ENCODE assay signal across 9 cellular contexts in the genomic region with DNA sequence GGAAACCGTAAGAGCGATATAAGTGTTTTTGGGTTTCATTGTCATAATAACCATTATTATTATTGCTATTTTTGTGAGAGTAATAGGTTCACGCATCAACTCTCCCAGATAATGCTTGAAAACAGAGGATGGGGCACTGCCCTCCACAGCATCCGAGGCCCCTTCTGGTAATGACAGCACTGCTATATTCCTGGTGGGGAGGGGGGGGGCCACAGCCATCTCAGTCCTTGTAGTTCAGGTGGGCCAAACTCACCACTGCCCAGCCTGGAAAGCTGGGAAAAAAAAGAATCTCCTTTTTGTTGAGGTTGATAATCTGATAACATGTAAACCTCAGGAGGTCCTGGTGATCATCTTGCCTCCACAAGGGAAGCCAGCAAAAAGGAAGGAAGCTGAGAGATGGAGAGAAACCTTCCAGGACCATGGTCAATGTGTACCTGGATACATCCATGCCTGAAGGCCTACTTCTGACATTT. TPM values are rescaled to one million over a fixed set of nuclear protein-coding genes. Genes with fewer than 3 reads are reported as not detected.
DNase-seq lines count a peak whose midpoint lies in the region; ATAC-seq, FAIRE-seq and TF ChIP-seq lines count a peak whose summit lies in the region.
"Had no signal": no experiment of that assay in that cellular context is flagged by ENCODE, and none has a peak within 500 bp of the region (broad histone marks: within the 10 kb centered on the region; RNA-seq: fewer than 3 reads in every experiment).

No MANE protein-coding gene starts in this region.

- H3K4me3 Mint-ChIP-seq in CD8-positive, alpha-beta memory T cell: peak overlapping the region; percentile 89 to 99 (median 94)

- DNase-seq in CD8-positive, alpha-beta memory T cell: no peak
- no peak for DNase-seq in Panc1 (ENCODE audit: low read depth, low spot score)
- DNase-seq in epithelial cell of proximal tubule (ENCODE audit: low read depth): no peak
- peak in 1 of 6 donors; percentile 30 for DNase-seq in pancreas
- no peak for DNase-seq in cerebellar cortex (ENCODE audit: low spot score)
- DNase-seq in inferior parietal cortex (ENCODE audit: extremely low spot score): no peak
- no peak for DNase-seq in HPDE6-E6E7 (ENCODE audit: extremely low spot score)

- POLR2A ChIA-PET in CD8-positive, alpha-beta memory T cell (lab: Charles Lee): interaction anchor here (0.7 to 2.5 kb wide), 4 partner anchors 67 to 453 kb away, joined by 3 to 22 read pairs (median 7); a partner anchor contains a TSS
- POLR2A ChIA-PET in Panc1 (lab: Charles Lee): no interaction called here

- CTCF ChIA-PET in CD8-positive, alpha-beta memory T cell (lab: Charles Lee): interaction anchor here (1.5 to 4.1 kb wide), 3 partner anchors 71 to 319 kb away, joined by 4 to 30 read pairs (median 21); no protein-coding TSS in a partner anchor
- CTCF ChIA-PET in Panc1 (lab: Charles Lee): no interaction called here

- in situ Hi-C loops in Panc1 (cut with HindIII; ENCODE audit: low pct_unique_long_range_greater_than_20kb, low sequenced_read_pairs): no loop called here

- H3K27ac Mint-ChIP-seq in CD8-positive, alpha-beta memory T cell: peak overlapping the region; percentile 88 to 99 (median 95)

- BruUV-seq in Panc1 (replicated peaks; lab: Mats Ljungman, UMichigan): no TSS peak

- H3K27me3 Mint-ChIP-seq in CD8-positive, alpha-beta memory T cell: peaks cover 0 to under 1% of the 10 kb centered on the region in 2 donors

- WGBS in pancreas, 2 donors: 93 to 97% methylated on average over 4 of the region's 4 CpGs

- no peaks in the 10 kb centered on the region for H3K9me3 Mint-ChIP-seq in CD8-positive, alpha-beta memory T cell

- H3K36me3 ChIP-seq in CD8-positive, alpha-beta memory T cell (ENCODE audit: insufficient read depth, low read length): no peaks in the 10 kb centered on the region
- H3K36me3 ChIP-seq in Panc1 (ENCODE audit: control insufficient read depth, insufficient read depth, low read length) (peaks cover 12% of the 10 kb centered on the region; the same call in 1 of the 2 replicates), pancreas (no peaks in the 10 kb centered on the region)

- ATAC-seq in Panc1 (no peak), pancreas (no peak), HG03442 (IDR thresholded peaks at IDR 0.05; ENCODE audit: unreplicated experiment) (no peak)

- peak overlapping the region; percentile 90 for H3K4me3 ChIP-seq in CD8-positive, alpha-beta memory T cell (ENCODE audit: low read length)
- H3K4me3 ChIP-seq in Panc1 (ENCODE audit: low read depth in 2 of 2, low read length in 2 of 2) (peak overlapping the region; percentile 89 to 97), epithelial cell of proximal tubule (ENCODE audit: low read depth, low read length) (peak overlapping the region; percentile 73), pancreas (peak overlapping the region; percentile 85 to 97 (median 88))

- intact Hi-C loops in Panc1 (cut with micrococcal nuclease; ENCODE audit: unreplicated experiment) (no loop called here), pancreas (cut with DNase I) (no loop called here)

- no peaks in the 10 kb centered on the region for H3K9me3 ChIP-seq in CD8-positive, alpha-beta memory T cell (ENCODE audit: low read length)
- H3K9me3 ChIP-seq in Panc1 (ENCODE audit: control insufficient read depth, insufficient read depth, low read depth, low read length) (no peaks in the 10 kb centered on the region), pancreas (no peaks in the 10 kb centered on the region)

- peaks cover 13 to 21% (median 15%) of the 10 kb centered on the region in 3 donors for H3K4me1 Mint-ChIP-seq in CD8-positive, alpha-beta memory T cell

- no peaks in the 10 kb centered on the region for H3K27me3 ChIP-seq in CD8-positive, alpha-beta memory T cell (ENCODE audit: insufficient read depth, low read length, poor library complexity, severe bottlenecking)
- H3K27me3 ChIP-seq in Panc1 (ENCODE audit: control insufficient read depth, insufficient read depth, low read length) (no peaks in the 10 kb centered on the region), pancreas (no peaks in the 10 kb centered on the region)

- H3K4me1 ChIP-seq in CD8-positive, alpha-beta memory T cell (ENCODE audit: insufficient read depth, low read length): peaks cover 9% of the 10 kb centered on the region
- H3K4me1 ChIP-seq in Panc1 (ENCODE audit: control insufficient read depth, insufficient read depth, low read length) (no peaks in the 10 kb centered on the region), pancreas (peaks cover 7 to 10% (median 9%) of the 10 kb centered on the region in 3 donors)

- no peak for FAIRE-seq in pancreas (lab: Jason Lieb, UNC)
- FAIRE-seq: TTC549 had no signal

- peaks cover 0 to 10% (median 0%) of the 10 kb centered on the region in 3 donors for H3K36me3 Mint-ChIP-seq in CD8-positive, alpha-beta memory T cell

- TF ChIP-seq CTCF in Panc1 (IDR thresholded peaks at IDR 0.05) (no peak), epithelial cell of proximal tubule (conservative IDR thresholded peaks at IDR 0.05; ENCODE audit: low read depth, low read length) (no peak), pancreas (IDR thresholded peaks at IDR 0.05) (no peak)

- H3K27ac ChIP-seq in CD8-positive, alpha-beta memory T cell (ENCODE audit: low read depth, low read length): peak overlapping the region; percentile 91
- H3K27ac ChIP-seq in Panc1 (ENCODE audit: low read length) (peak overlapping the region; percentile 92), pancreas (peak overlapping the region; percentile 81 to 92 (median 91))

RNA-seq across cellular contexts. Expression of a gene that starts 0.7 kb away (rescaled TPM):
- 1 to 10 TPM; 7.5 to 8.4 TPM for total RNA-seq in CD8-positive, alpha-beta memory T cell
- polyA plus RNA-seq in CD8-positive, alpha-beta memory T cell: 2.5 TPM
- total RNA-seq in Panc1 (2021; ENCODE audit: unreplicated experiment): 6.0 TPM
- 10.0 TPM for polyA plus RNA-seq in Panc1 (2012; ENCODE audit: insufficient read length)
- total RNA-seq in epithelial cell of proximal tubule: 0.65 and 1.7 TPM in 2 replicates
- 1 to 10 TPM; 1.1 to 3.2 (median 2.4) TPM for total RNA-seq in pancreas
- polyA plus RNA-seq in pancreas: 1 to 10 TPM; 3.1 to 4.7 TPM
